18 cellular contexts compared by ENCODE assay signal in genomic region chr1:211198111-211198510, GRCh38.
DNase-seq lines count a peak whose midpoint lies in the region; ATAC-seq, FAIRE-seq and TF ChIP-seq lines count a peak whose summit lies in the region.
"Had no signal": no experiment of that assay in that cellular context is flagged by ENCODE, and none has a peak within 500 bp of the region (broad histone marks: within the 10 kb centered on the region; RNA-seq: fewer than 3 reads in every experiment).

No MANE protein-coding gene starts in this region.

- H3K27me3 ChIP-seq in WERI-Rb-1 (ENCODE audit: insufficient read depth, low read depth, severe bottlenecking) = no peaks in the 10 kb centered on the region
- H3K27me3 ChIP-seq: uterus had no signal

- no peak overlapping the region for H3K27ac ChIP-seq in WERI-Rb-1
- H3K27ac ChIP-seq: parathyroid adenoma, uterus had no signal

- FAIRE-seq in D721Med (lab: Jason Lieb, UNC) (peak; percentile 53), RCC 7860 (lab: Jason Lieb, UNC) (no peak)
- FAIRE-seq: colon had no signal

- DNase-seq in D721Med (ENCODE audit: insufficient read length, low spot score) (no peak), RCC 7860 (ENCODE audit: low spot score) (peak; percentile 39), dedifferentiated amniotic fluid mesenchymal stem cell (ENCODE audit: extremely low spot score) (peak; percentile 27), kidney tubule cell (ENCODE audit: low spot score) (peak; percentile 34), NCI-H82 treated with DMSO at 0.1 percent for 48 hours (lab: John Stamatoyannopoulos, UW; ENCODE audit: unreplicated experiment) (no peak), WERI-Rb-1 (no peak)
- no peak for DNase-seq in activated CD4-positive, alpha-beta T cell treated with anti-CD3 and anti-CD28 coated beads, Interleukin-2, amount 50 U/mL, for 1 hour
- DNase-seq: activated naive CD8-positive, alpha-beta T cell treated with anti-CD3 and anti-CD28 coated beads, Interleukin-2, amount 50 U/mL, for 24 hours; activated T-cell treated with anti-CD3 and anti-CD28 coated beads, Interleukin-2, amount 50 U/mL, for 48 hours; GF-D8; Karpas-422; NCI-H146; NCI-H446; stimulated activated naive CD8-positive, alpha-beta T cell treated with anti-CD3 and anti-CD28 coated beads, Interleukin-15, Interleukin-2, amounts not matched to agents 100 U/mL and 50 U/mL, for 24 hours; uterus had no signal

- H3K36me3 ChIP-seq in WERI-Rb-1 = no peaks in the 10 kb centered on the region
- H3K36me3 ChIP-seq: uterus had no signal

- TF ChIP-seq CTCF in D721Med (IDR thresholded peaks at IDR 0.05; ENCODE audit: insufficient read depth, missing control alignments) (no peak), WERI-Rb-1 (IDR thresholded peaks at IDR 0.05; ENCODE audit: low read depth, low read length) (no peak)

- no peak overlapping the region for H3K4me3 ChIP-seq in WERI-Rb-1 (ENCODE audit: low read depth, low read length)
- H3K4me3 ChIP-seq: uterus had no signal

- no peak for ATAC-seq in GM18909 (IDR thresholded peaks at IDR 0.05; ENCODE audit: poor library complexity, unreplicated experiment)
- ATAC-seq: activated naive CD8-positive, alpha-beta T cell treated with anti-CD3 and anti-CD28 coated beads, Interleukin-2, amount 50 U/mL, for 24 hours; stimulated activated naive CD8-positive, alpha-beta T cell treated with anti-CD3 and anti-CD28 coated beads, Interleukin-15, Interleukin-2, amounts not matched to agents 100 U/mL and 50 U/mL, for 24 hours had no signal

- H3K9me3 ChIP-seq in WERI-Rb-1 (ENCODE audit: severe bottlenecking) = peaks cover 4% of the 10 kb centered on the region
- H3K9me3 ChIP-seq: uterus had no signal

Comparison
In these comparisons a context has a peak if more than half of its experiments do, and no peak if none do; other contexts are left out.
1. DNase-seq: peak in RCC 7860 (single experiment), dedifferentiated amniotic fluid mesenchymal stem cell (single experiment) and kidney tubule cell (single experiment); none in D721Med (single experiment), NCI-H82 treated with DMSO at 0.1 percent for 48 hours (single experiment), activated CD4-positive, alpha-beta T cell treated with anti-CD3 and anti-CD28 coated beads, Interleukin-2, amount 50 U/mL, for 1 hour (single experiment) and WERI-Rb-1 (single experiment).